8 cellular contexts compared by ENCODE assay signal in the genomic region with DNA sequence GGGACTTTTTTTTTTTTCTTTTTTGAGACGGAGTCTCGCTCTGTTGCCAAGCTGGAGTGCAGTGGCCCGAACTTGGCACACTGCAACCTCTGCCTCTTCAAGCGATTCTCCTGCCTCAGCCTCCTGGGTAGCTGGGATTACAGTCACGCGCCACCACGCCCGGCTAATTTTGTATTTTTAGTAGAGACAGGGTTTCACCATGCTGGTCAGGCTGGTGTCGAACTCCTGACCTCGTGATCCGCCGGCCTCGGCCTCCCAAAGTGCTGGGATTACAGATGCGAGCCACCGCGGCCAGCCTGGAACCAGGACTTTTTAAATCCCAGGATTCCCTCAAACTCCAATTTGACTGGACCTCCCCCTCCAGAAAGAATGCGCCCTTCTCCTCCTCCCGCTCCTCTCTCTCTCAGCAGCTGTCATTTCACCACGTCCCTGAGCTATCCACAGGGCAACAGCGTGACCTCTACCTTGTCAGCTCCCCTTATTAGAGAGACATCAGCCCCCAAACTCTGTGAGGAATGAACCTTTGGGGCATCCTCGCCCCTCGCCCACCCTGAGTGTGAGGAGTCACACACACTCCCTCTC. TPM values are rescaled to one million over a fixed set of nuclear protein-coding genes. Genes with fewer than 3 reads are reported as not detected.
A peak's percentile ranks its signal among the peaks of the same experiment; 100 is the strongest.
DNase-seq lines count a peak whose midpoint lies in the region; ATAC-seq and TF ChIP-seq lines count a peak whose summit lies in the region.
"Not testable (repeated sequence)": the region's sequence is repeated elsewhere in the genome, so short reads cannot be mapped to it uniquely, and the experiment has no call there.

No MANE protein-coding gene starts in this region.

- DNase-seq in AG04450 (ENCODE audit: low read depth, low spot score); HCT116 (ENCODE audit: low read depth, low spot score); SK-N-MC (ENCODE audit: low read depth, low spot score); natural killer cell treated with Interleukin-12 subunit alpha and Interleukin-12 subunit beta and Interleukin-15 and Interleukin-18, amount 100 ng/mL, for 72 hours (ENCODE audit: low spot score); stimulated activated naive B cell treated with anti-CD40 and anti-IgM and Interleukin-4, amounts not matched to agents 10 μg/mL and 1 μg/mL and 100 μg/mL, for 72 hours: not testable (repeated sequence)

- not testable (repeated sequence) for H3K27me3 Mint-ChIP-seq in activated naive CD8-positive, alpha-beta T cell; natural killer cell treated with Interleukin-12 subunit alpha and Interleukin-12 subunit beta and Interleukin-15 and Interleukin-18, amount 100 ng/mL, for 72 hours; stimulated activated naive B cell treated with anti-CD40 and anti-IgM and Interleukin-4, amounts not matched to agents 10 μg/mL and 1 μg/mL and 100 μg/mL, for 72 hours

- not testable (repeated sequence) for TF ChIP-seq RAD21 in HCT116 (IDR thresholded peaks at IDR 0.05; ENCODE audit: low read depth)

- H3K4me3 Mint-ChIP-seq in activated naive CD8-positive, alpha-beta T cell, result peak overlapping the region; percentile 94
- peak overlapping the region; percentile 97 for H3K4me3 Mint-ChIP-seq in natural killer cell treated with Interleukin-12 subunit alpha and Interleukin-12 subunit beta and Interleukin-15 and Interleukin-18, amount 100 ng/mL, for 72 hours
- peak overlapping the region; percentile 98 to 100 for H3K4me3 Mint-ChIP-seq in stimulated activated naive B cell treated with anti-CD40 and anti-IgM and Interleukin-4, amounts not matched to agents 10 μg/mL and 1 μg/mL and 100 μg/mL, for 72 hours

- H3K9ac ChIP-seq in HCT116 (ENCODE audit: low read length) (0 out of 2 replicates have a peak overlapping the region, but pooled peaks have one; percentile 12), endocrine pancreas (ENCODE audit: control insufficient read depth, insufficient read depth, low read length) (peak overlapping the region; percentile 97), iPS-20b (ENCODE audit: low read depth, low read length) (peak overlapping the region; percentile 93; the same call in 1 of the 2 replicates)
- H3K9ac ChIP-seq in SK-N-MC (ENCODE audit: insufficient read length), result not testable (repeated sequence)

- not testable (repeated sequence) for H3K9me3 ChIP-seq in AG04450 (ENCODE audit: control insufficient read depth, insufficient read depth, low read length); HCT116 (ENCODE audit: control insufficient read depth in 1 of 2, insufficient read depth in 1 of 2, low read depth in 1 of 2, low read length in 2 of 2); SK-N-MC (ENCODE audit: low read depth, low read length); endocrine pancreas (ENCODE audit: control insufficient read depth, low read length); iPS-20b (ENCODE audit: insufficient read depth, low read depth, low read length)

- H3K36me3 Mint-ChIP-seq in activated naive CD8-positive, alpha-beta T cell, result peaks cover 23% of the 10 kb centered on the region
- peaks cover 21% of the 10 kb centered on the region for H3K36me3 Mint-ChIP-seq in natural killer cell treated with Interleukin-12 subunit alpha and Interleukin-12 subunit beta and Interleukin-15 and Interleukin-18, amount 100 ng/mL, for 72 hours
- H3K36me3 Mint-ChIP-seq in stimulated activated naive B cell treated with anti-CD40 and anti-IgM and Interleukin-4, amounts not matched to agents 10 μg/mL and 1 μg/mL and 100 μg/mL, for 72 hours, result peaks cover 36 to 41% of the 10 kb centered on the region in 2 donors

- ATAC-seq in HCT116; natural killer cell treated with Interleukin-12 subunit alpha and Interleukin-12 subunit beta and Interleukin-15 and Interleukin-18, amount 100 ng/mL, for 72 hours; stimulated activated naive B cell treated with anti-CD40 and anti-IgM and Interleukin-4, amounts not matched to agents 10 μg/mL and 1 μg/mL and 100 μg/mL, for 72 hours (replicated peaks): not testable (repeated sequence)

- not testable (repeated sequence) for H3K9me2 ChIP-seq in HCT116 (ENCODE audit: insufficient read depth)

- H3K27ac Mint-ChIP-seq in activated naive CD8-positive, alpha-beta T cell, result peak overlapping the region; percentile 90
- H3K27ac Mint-ChIP-seq in natural killer cell treated with Interleukin-12 subunit alpha and Interleukin-12 subunit beta and Interleukin-15 and Interleukin-18, amount 100 ng/mL, for 72 hours, result peak overlapping the region; percentile 92 to 94
- H3K27ac Mint-ChIP-seq in stimulated activated naive B cell treated with anti-CD40 and anti-IgM and Interleukin-4, amounts not matched to agents 10 μg/mL and 1 μg/mL and 100 μg/mL, for 72 hours, result peak overlapping the region; percentile 96

- not testable (repeated sequence) for TF ChIP-seq CTCF in AG04450 (IDR thresholded peaks at IDR 0.05; ENCODE audit: low read depth, low read length); HCT116 (IDR thresholded peaks at IDR 0.05 in 2 of 3, conservative IDR thresholded peaks at IDR 0.05 in 1 of 3; ENCODE audit: borderline replicate concordance in 1 of 3, insufficient read depth in 1 of 3, low read depth in 2 of 3, low read length in 2 of 3)

- CTCF ChIA-PET in AG04450 (lab: Charles Lee), result interaction anchor here (1.7 kb wide), 1 partner anchor 59 kb away, joined by 4 read pairs; a partner anchor contains a TSS
- CTCF ChIA-PET in HCT116 (lab: Charles Lee), result not testable (repeated sequence)

- POLR2A ChIA-PET in AG04450 (lab: Yijun Ruan, JAX); HCT116 (lab: Charles Lee): not testable (repeated sequence)

- TF ChIP-seq POLR2A in HCT116 (IDR thresholded peaks at IDR 0.05; ENCODE audit: borderline replicate concordance, extremely low read depth, insufficient read depth, insufficient read length), result not testable (repeated sequence)

- intact Hi-C loops in HCT116 (cut with micrococcal nuclease), result loop anchor here (2.0 kb wide), 1 partner anchor 23 kb away; a partner anchor contains a TSS

- RAD21 ChIA-PET in HCT116 (lab: Charles Lee; ENCODE audit: low non-redundant PET in 1 of 2, low total read pairs in 2 of 2, uncharacterized antibody in 2 of 2, unreplicated experiment in 2 of 2), result not testable (repeated sequence)

- BruUV-seq in HCT116 (replicated peaks; lab: Mats Ljungman, UMichigan), result not testable (repeated sequence)

- H3K4me1 Mint-ChIP-seq in activated naive CD8-positive, alpha-beta T cell (ENCODE audit: low read depth), result peaks cover 62% of the 10 kb centered on the region
- H3K4me1 Mint-ChIP-seq in natural killer cell treated with Interleukin-12 subunit alpha and Interleukin-12 subunit beta and Interleukin-15 and Interleukin-18, amount 100 ng/mL, for 72 hours (ENCODE audit: low read depth in 2 of 2), result peaks cover 52 to 53% of the 10 kb centered on the region in 2 donors
- peaks cover 41 to 67% of the 10 kb centered on the region in 2 donors for H3K4me1 Mint-ChIP-seq in stimulated activated naive B cell treated with anti-CD40 and anti-IgM and Interleukin-4, amounts not matched to agents 10 μg/mL and 1 μg/mL and 100 μg/mL, for 72 hours

- H3K4me1 ChIP-seq in HCT116 (ENCODE audit: control insufficient read depth in 1 of 2, insufficient read depth in 2 of 2, low read length in 2 of 2) (peaks cover 16 to 33% of the 10 kb centered on the region in 2 experiments), endocrine pancreas (ENCODE audit: control insufficient read depth, insufficient read depth, low read length) (peaks cover 13% of the 10 kb centered on the region), iPS-20b (ENCODE audit: insufficient read depth, low read length) (peaks cover 13% of the 10 kb centered on the region; the same call in 1 of the 2 replicates)

- not testable (repeated sequence) for H3K9me3 Mint-ChIP-seq in activated naive CD8-positive, alpha-beta T cell (ENCODE audit: low read depth); natural killer cell treated with Interleukin-12 subunit alpha and Interleukin-12 subunit beta and Interleukin-15 and Interleukin-18, amount 100 ng/mL, for 72 hours; stimulated activated naive B cell treated with anti-CD40 and anti-IgM and Interleukin-4, amounts not matched to agents 10 μg/mL and 1 μg/mL and 100 μg/mL, for 72 hours

- peaks cover 29 to 41% of the 10 kb centered on the region in 2 experiments for H3K36me3 ChIP-seq in HCT116 (ENCODE audit: control insufficient read depth in 1 of 2, insufficient read depth in 2 of 2, low read length in 2 of 2)
- peaks cover 42% of the 10 kb centered on the region for H3K36me3 ChIP-seq in SK-N-MC (ENCODE audit: insufficient read depth, low read length)
- not testable (repeated sequence) for H3K36me3 ChIP-seq in endocrine pancreas (ENCODE audit: control insufficient read depth, insufficient read depth, low read length)
- peaks cover 48% of the 10 kb centered on the region for H3K36me3 ChIP-seq in iPS-20b (ENCODE audit: insufficient read depth, low read depth, low read length)

- H3K27ac ChIP-seq in AG04450 (ENCODE audit: low read depth, low read length); SK-N-MC; iPS-20b (ENCODE audit: low read length): not testable (repeated sequence)
- H3K27ac ChIP-seq in HCT116 (ENCODE audit: low read depth, low read length), result peak overlapping the region; percentile 76

- H4K20me1 ChIP-seq in HCT116 (ENCODE audit: insufficient read depth), result not testable (repeated sequence)

- peak overlapping the region; percentile 89 for H3K4me2 ChIP-seq in HCT116 (ENCODE audit: low read length)

- H3K27me3 ChIP-seq in AG04450 (ENCODE audit: control insufficient read depth, insufficient read depth, low read length); HCT116 (ENCODE audit: insufficient read depth, low read length); endocrine pancreas (ENCODE audit: control insufficient read depth, insufficient read depth, low read length); iPS-20b (ENCODE audit: insufficient read depth, low read length): not testable (repeated sequence)

- not testable (repeated sequence) for H2AFZ ChIP-seq in HCT116 (ENCODE audit: low read depth, low read length, poor library complexity, severe bottlenecking)

- H3K4me3 ChIP-seq in AG04450 (ENCODE audit: low read depth, low read length), result peak overlapping the region; percentile 90
- peak overlapping the region; percentile 90 to 91; a peak in 3 of 4 replicates for H3K4me3 ChIP-seq in HCT116 (replicated peaks in 1 of 2; ENCODE audit: low read depth in 1 of 2, low read length in 2 of 2)
- peak overlapping the region; percentile 89; the same call in 1 of the 2 replicates for H3K4me3 ChIP-seq in SK-N-MC
- peak overlapping the region; percentile 67 for H3K4me3 ChIP-seq in endocrine pancreas (ENCODE audit: control insufficient read depth, insufficient read depth, low read length)
- H3K4me3 ChIP-seq in iPS-20b (ENCODE audit: low read length), result peak overlapping the region; percentile 86

- peaks cover 29% of the 10 kb centered on the region for H3K79me2 ChIP-seq in HCT116 (ENCODE audit: insufficient read depth, low read length)

RNA-seq across cellular contexts. Expression of a gene that starts 1.9 kb away (rescaled TPM):
- polyA plus RNA-seq in AG04450 (2011; rRNA removed), result 127 and 140 TPM in 2 replicates
- 246 and 296 TPM in 2 replicates for polyA minus RNA-seq in AG04450 (2011; rRNA and poly(A)+ RNA removed)
- total RNA-seq in HCT116 (2021; ENCODE audit: unreplicated experiment), result 80.9 TPM
- 67.3 and 87.6 TPM in 2 replicates for polyA plus RNA-seq in HCT116 (2012)
- total RNA-seq in natural killer cell treated with Interleukin-12 subunit alpha and Interleukin-12 subunit beta and Interleukin-15 and Interleukin-18, amount 100 ng/mL, for 72 hours, result 100 to 1,000 TPM in 1 of 2 donors, 10 to 100 TPM in 1; 89.3 to 120 TPM

RNA-seq across cellular contexts. Expression of a gene that starts 11.9 kb away (rescaled TPM):
- polyA plus RNA-seq in AG04450 (2011; rRNA removed), result 1.5 and 1.9 TPM in 2 replicates
- polyA minus RNA-seq in AG04450 (2011; rRNA and poly(A)+ RNA removed), result 6.9 and 8.0 TPM in 2 replicates
- total RNA-seq in HCT116 (2021; ENCODE audit: unreplicated experiment), result 8.7 TPM
- polyA plus RNA-seq in HCT116 (2012), result 3.6 and 3.7 TPM in 2 replicates
- total RNA-seq in natural killer cell treated with Interleukin-12 subunit alpha and Interleukin-12 subunit beta and Interleukin-15 and Interleukin-18, amount 100 ng/mL, for 72 hours, result 10 to 100 TPM; 11.4 to 14.9 TPM

RNA-seq across cellular contexts. Expression of a gene that starts 13.6 kb away (rescaled TPM):
- 7,461 and 7,686 TPM in 2 replicates for polyA plus RNA-seq in AG04450 (2011; rRNA removed)
- 1,161 and 1,303 TPM in 2 replicates for polyA minus RNA-seq in AG04450 (2011; rRNA and poly(A)+ RNA removed)
- 4,327 TPM for total RNA-seq in HCT116 (2021; ENCODE audit: unreplicated experiment)
- 11,465 and 11,614 TPM in 2 replicates for polyA plus RNA-seq in HCT116 (2012)
- total RNA-seq in natural killer cell treated with Interleukin-12 subunit alpha and Interleukin-12 subunit beta and Interleukin-15 and Interleukin-18, amount 100 ng/mL, for 72 hours, result 1,000 to 10,000 TPM; 2,363 to 2,700 TPM

RNA-seq across cellular contexts. Expression of a gene that starts 22.4 kb away (rescaled TPM):
- 118 and 124 TPM in 2 replicates for polyA plus RNA-seq in AG04450 (2011; rRNA removed)
- polyA minus RNA-seq in AG04450 (2011; rRNA and poly(A)+ RNA removed), result 51.2 and 67.1 TPM in 2 replicates
- 94.3 TPM for total RNA-seq in HCT116 (2021; ENCODE audit: unreplicated experiment)
- polyA plus RNA-seq in HCT116 (2012), result 92.6 and 103 TPM in 2 replicates
- total RNA-seq in natural killer cell treated with Interleukin-12 subunit alpha and Interleukin-12 subunit beta and Interleukin-15 and Interleukin-18, amount 100 ng/mL, for 72 hours, result 10 to 100 TPM; 32.0 to 65.5 TPM

RNA-seq across cellular contexts. Expression of a gene that starts 25.6 kb away (rescaled TPM):
- polyA plus RNA-seq in AG04450 (2011; rRNA removed), result 169 and 223 TPM in 2 replicates
- 69.1 and 79.9 TPM in 2 replicates for polyA minus RNA-seq in AG04450 (2011; rRNA and poly(A)+ RNA removed)
- 302 TPM for total RNA-seq in HCT116 (2021; ENCODE audit: unreplicated experiment)
- 297 and 338 TPM in 2 replicates for polyA plus RNA-seq in HCT116 (2012)
- total RNA-seq in natural killer cell treated with Interleukin-12 subunit alpha and Interleukin-12 subunit beta and Interleukin-15 and Interleukin-18, amount 100 ng/mL, for 72 hours, result 100 to 1,000 TPM; 233 to 318 TPM
